In genomic region chr15:44009056-44009455, GRCh38 we compare ENCODE assay signal across 18 cellular contexts.
DNase-seq lines count a peak whose midpoint lies in the region; ATAC-seq, FAIRE-seq and TF ChIP-seq lines count a peak whose summit lies in the region.
"Had no signal": no experiment of that assay in that cellular context is flagged by ENCODE, and none has a peak within 500 bp of the region (broad histone marks: within the 10 kb centered on the region; RNA-seq: fewer than 3 reads in every experiment).

No MANE protein-coding gene starts in this region.

- no peak overlapping the region for H3K4me3 ChIP-seq in breast epithelium
- no peak overlapping the region for H3K4me3 ChIP-seq in RWPE2 (ENCODE audit: severe bottlenecking)
- H3K4me3 ChIP-seq in lower leg skin (ENCODE audit: low read depth, poor library complexity, severe bottlenecking) = no peak overlapping the region
- no peak overlapping the region for H3K4me3 ChIP-seq in esophagus muscularis mucosa
- no peak overlapping the region for H3K4me3 ChIP-seq in brain microvascular endothelial cell (ENCODE audit: low read depth, low read length)
- H3K4me3 ChIP-seq: esophagus squamous epithelium, prostate gland, upper lobe of right lung had no signal

- TF ChIP-seq EP300 in esophagus muscularis mucosa (IDR thresholded peaks at IDR 0.05) = no peak

- 81 to 85% methylated on average over 2 of the region's 2 CpGs for WGBS in lower leg skin, 2 donors
- 88% methylated on average over 2 of the region's 2 CpGs for WGBS in esophagus muscularis mucosa

- no peaks in the 10 kb centered on the region for H3K36me3 ChIP-seq in breast epithelium
- no peaks in the 10 kb centered on the region for H3K36me3 ChIP-seq in RWPE2 (ENCODE audit: low read depth)
- H3K36me3 ChIP-seq in esophagus muscularis mucosa = no peaks in the 10 kb centered on the region
- no peaks in the 10 kb centered on the region for H3K36me3 ChIP-seq in brain microvascular endothelial cell (replicated peaks)
- H3K36me3 ChIP-seq: esophagus squamous epithelium, prostate gland, upper lobe of right lung, WERI-Rb-1 had no signal

- peaks cover 6% of the 10 kb centered on the region for H3K4me1 Mint-ChIP-seq in MCF 10A (ENCODE audit: insufficient read depth, unreplicated experiment)
- H3K4me1 Mint-ChIP-seq: immature natural killer cell had no signal

- in situ Hi-C loops in brain microvascular endothelial cell (cut with HindIII; ENCODE audit: low pct_ligation_motif_present, low sequenced_read_pairs) = no loop called here

- TF ChIP-seq POLR2A in breast epithelium (IDR thresholded peaks at IDR 0.05) = no peak
- TF ChIP-seq POLR2A in lower leg skin (IDR thresholded peaks at IDR 0.05) = no peak
- TF ChIP-seq POLR2A in esophagus muscularis mucosa (IDR thresholded peaks at IDR 0.05; ENCODE audit: low read depth) = no peak

- H3K4me1 ChIP-seq in breast epithelium (no peaks in the 10 kb centered on the region), RWPE2 (ENCODE audit: insufficient read depth, poor library complexity, severe bottlenecking) (peaks cover 21% of the 10 kb centered on the region), esophagus muscularis mucosa (no peaks in the 10 kb centered on the region)
- H3K4me1 ChIP-seq: esophagus squamous epithelium, prostate gland, upper lobe of right lung had no signal

- intact Hi-C loops in MCF 10A (cut with micrococcal nuclease) (no loop called here), breast epithelium (cut with DNase I; ENCODE audit: low total_unique reads) (no loop called here), lower leg skin (cut with DNase I; ENCODE audit: low total_unique reads) (no loop called here), esophagus muscularis mucosa (cut with DNase I) (no loop called here)

- no peak overlapping the region for H3K4me3 Mint-ChIP-seq in MCF 10A (ENCODE audit: unreplicated experiment)
- H3K4me3 Mint-ChIP-seq: immature natural killer cell had no signal

- ATAC-seq in RWPE2 (ENCODE audit: low read depth) = peak; percentile 100
- ATAC-seq: upper lobe of right lung had no signal

- H3K27me3 ChIP-seq in breast epithelium = no peaks in the 10 kb centered on the region
- no peaks in the 10 kb centered on the region for H3K27me3 ChIP-seq in RWPE2 (ENCODE audit: insufficient read depth, poor library complexity, severe bottlenecking)
- peaks cover 0 to 7% (median 0%) of the 10 kb centered on the region in 4 donors for H3K27me3 ChIP-seq in esophagus muscularis mucosa
- H3K27me3 ChIP-seq in brain microvascular endothelial cell (replicated peaks) = no peaks in the 10 kb centered on the region

- no TSS peak for BruUV-seq in MCF 10A (replicated peaks; lab: Mats Ljungman, UMichigan)

- H3K27ac Mint-ChIP-seq in MCF 10A (ENCODE audit: low read depth, unreplicated experiment) = no peak overlapping the region
- H3K27ac Mint-ChIP-seq: immature natural killer cell had no signal

- no peak overlapping the region for H3K27ac ChIP-seq in breast epithelium
- peak overlapping the region; percentile 43 for H3K27ac ChIP-seq in RWPE2 (ENCODE audit: poor library complexity, severe bottlenecking)
- no peak overlapping the region for H3K27ac ChIP-seq in esophagus muscularis mucosa (replicated peaks in 1 of 4)
- no peak overlapping the region for H3K27ac ChIP-seq in brain microvascular endothelial cell
- H3K27ac ChIP-seq: esophagus squamous epithelium, prostate gland, upper lobe of right lung, WERI-Rb-1 had no signal

- CTCF ChIA-PET in MCF 10A (lab: Yijun Ruan, JAX) = interaction anchor here (0.5 to 1.2 kb wide), 4 partner anchors 91 to 569 kb away, joined by 3 read pairs; no protein-coding TSS in a partner anchor

- DNase-seq in MCF 10A (ENCODE audit: unreplicated experiment) (peak; percentile 57), breast epithelium (ENCODE audit: low spot score in 2 of 2) (no peak), RWPE2 (ENCODE audit: low spot score) (no peak), fibroblast of peridontal ligament (ENCODE audit: extremely low read depth) (peak; percentile 54), urothelium cell line (ENCODE audit: low spot score) (peak; percentile 23), lower leg skin (ENCODE audit: low spot score in 2 of 2) (no peak), esophagus muscularis mucosa (ENCODE audit: extremely low spot score) (no peak), brain microvascular endothelial cell (no peak)
- DNase-seq: activated naive CD4-positive, alpha-beta T cell treated with anti-CD3 and anti-CD28 coated beads, Interleukin-2, amount 50 U/mL, for 16 hours; cerebellar nuclear complex; esophagus squamous epithelium; H7; immature natural killer cell; SIG-M5; upper lobe of right lung; WERI-Rb-1 had no signal

- H3K9me3 ChIP-seq in breast epithelium (no peaks in the 10 kb centered on the region), RWPE2 (ENCODE audit: severe bottlenecking) (no peaks in the 10 kb centered on the region), esophagus muscularis mucosa (no peaks in the 10 kb centered on the region)
- H3K9me3 ChIP-seq: esophagus squamous epithelium, prostate gland, upper lobe of right lung had no signal

- no peak for TF ChIP-seq CTCF in MCF 10A (IDR thresholded peaks at IDR 0.05; ENCODE audit: unreplicated experiment)
- no peak for TF ChIP-seq CTCF in breast epithelium (IDR thresholded peaks at IDR 0.05)
- TF ChIP-seq CTCF in RWPE2 (IDR thresholded peaks at IDR 0.05; ENCODE audit: poor library complexity, severe bottlenecking) = no peak
- no peak for TF ChIP-seq CTCF in lower leg skin (IDR thresholded peaks at IDR 0.05)
- TF ChIP-seq CTCF in esophagus muscularis mucosa (IDR thresholded peaks at IDR 0.05) = no peak
- no peak for TF ChIP-seq CTCF in brain microvascular endothelial cell (IDR thresholded peaks at IDR 0.05; ENCODE audit: low read depth, low read length, missing control alignments)

- H3K9me3 Mint-ChIP-seq in MCF 10A (ENCODE audit: unreplicated experiment) = no peaks in the 10 kb centered on the region
- H3K9me3 Mint-ChIP-seq: immature natural killer cell had no signal

- peaks cover 14% of the 10 kb centered on the region for H3K27me3 Mint-ChIP-seq in MCF 10A (ENCODE audit: insufficient read depth, unreplicated experiment)

- FAIRE-seq in urothelium cell line (lab: Jason Lieb, UNC) = no peak
- FAIRE-seq: A204.1 had no signal

- POLR2A ChIA-PET in MCF 10A (lab: Yijun Ruan, JAX) = interaction anchor here (0.7 to 1.1 kb wide), 2 partner anchors 93 to 279 kb away, joined by 3 read pairs; no protein-coding TSS in a partner anchor

- H3K36me3 Mint-ChIP-seq in MCF 10A (ENCODE audit: insufficient read depth, unreplicated experiment) = peaks cover 6% of the 10 kb centered on the region
- H3K36me3 Mint-ChIP-seq: immature natural killer cell had no signal

Comparison
In these comparisons a context has a peak if more than half of its experiments do, and no peak if none do; other contexts are left out.
1. DNase-seq: peak in MCF 10A (single experiment), fibroblast of peridontal ligament (single experiment) and urothelium cell line (single experiment); none in breast epithelium (0 of 2), RWPE2 (single experiment), lower leg skin (0 of 2), esophagus muscularis mucosa (single experiment) and brain microvascular endothelial cell (single experiment).